Comparison of ENCODE assay signal across 18 cellular contexts in genomic region chr1:68516066-68516465, GRCh38. TPM values are rescaled to one million over a fixed set of nuclear protein-coding genes. Genes with fewer than 3 reads are reported as not detected.
DNase-seq lines count a peak whose midpoint lies in the region; ATAC-seq, FAIRE-seq and TF ChIP-seq lines count a peak whose summit lies in the region.
"Had no signal": no experiment of that assay in that cellular context is flagged by ENCODE, and none has a peak within 500 bp of the region (broad histone marks: within the 10 kb centered on the region; RNA-seq: fewer than 3 reads in every experiment).

No MANE protein-coding gene starts in this region.

- H3K27me3 Mint-ChIP-seq in MCF 10A (ENCODE audit: insufficient read depth, unreplicated experiment) = no peaks in the 10 kb centered on the region
- H3K27me3 Mint-ChIP-seq: CD4-positive, alpha-beta T cell had no signal

- CTCF ChIA-PET in MCF 10A (lab: Yijun Ruan, JAX) = no interaction called here

- DNase-seq in MCF 10A (ENCODE audit: unreplicated experiment) = peak; percentile 65
- DNase-seq in breast epithelium (ENCODE audit: low spot score in 2 of 2) = no peak
- peak; percentile 37 for DNase-seq in bronchial epithelial cell (ENCODE audit: low read depth)
- peak; percentile 12 for DNase-seq in fibroblast of the aortic adventitia (ENCODE audit: low read depth)
- DNase-seq in cerebellum (ENCODE audit: low spot score) = no peak
- DNase-seq in mucosa of descending colon = no peak
- DNase-seq: Caco-2; CD4-positive, alpha-beta T cell; DMS53; GOT3; NCI-H1105; NCI-H2081 treated with DMSO at 0.1 percent for 48 hours; NCI-H510A treated with DMSO at 0.1 percent for 48 hours had no signal

- H3K4me3 ChIP-seq in breast epithelium = no peak overlapping the region
- no peak overlapping the region for H3K4me3 ChIP-seq in bronchial epithelial cell (ENCODE audit: low read depth, low read length)
- H3K4me3 ChIP-seq in fibroblast of the aortic adventitia (ENCODE audit: low read depth, low read length) = no peak overlapping the region
- no peak overlapping the region for H3K4me3 ChIP-seq in mucosa of descending colon
- H3K4me3 ChIP-seq: K562, SJSA1 had no signal

- no peaks in the 10 kb centered on the region for H3K36me3 ChIP-seq in breast epithelium
- H3K36me3 ChIP-seq in bronchial epithelial cell (ENCODE audit: control insufficient read depth, insufficient read depth, low read length) = no peaks in the 10 kb centered on the region
- H3K36me3 ChIP-seq in mucosa of descending colon (ENCODE audit: low read depth) = no peaks in the 10 kb centered on the region
- H3K36me3 ChIP-seq: SJSA1 had no signal

- no peak for TF ChIP-seq POLR2A in breast epithelium (IDR thresholded peaks at IDR 0.05)

- H3K9me3 ChIP-seq in breast epithelium = no peaks in the 10 kb centered on the region
- H3K9me3 ChIP-seq in mucosa of descending colon = no peaks in the 10 kb centered on the region
- H3K9me3 ChIP-seq: Caco-2, SJSA1 had no signal

- POLR2A ChIA-PET in MCF 10A (lab: Yijun Ruan, JAX) = no interaction called here

- H3K4me3 Mint-ChIP-seq in MCF 10A (ENCODE audit: unreplicated experiment) = no peak overlapping the region
- H3K4me3 Mint-ChIP-seq: CD4-positive, alpha-beta T cell had no signal

- ATAC-seq in mucosa of descending colon (no peak), HG03469 (IDR thresholded peaks at IDR 0.05; ENCODE audit: unreplicated experiment) (no peak)
- no peak for ATAC-seq in activated CD4-positive, CD25-positive, alpha-beta regulatory T cell treated with anti-CD3 and anti-CD28 coated beads, Interleukin-2, amount 50 U/mL, for 24 hours
- ATAC-seq: HCT116, K562 had no signal

- TF ChIP-seq CTCF in MCF 10A (IDR thresholded peaks at IDR 0.05; ENCODE audit: unreplicated experiment) (no peak), breast epithelium (IDR thresholded peaks at IDR 0.05) (no peak), bronchial epithelial cell (IDR thresholded peaks at IDR 0.05; ENCODE audit: insufficient read depth, low read length, severe bottlenecking) (no peak), fibroblast of the aortic adventitia (IDR thresholded peaks at IDR 0.05; ENCODE audit: insufficient read depth, low read length) (no peak), mucosa of descending colon (IDR thresholded peaks at IDR 0.05) (no peak)

- no peak for FAIRE-seq in bronchial epithelial cell (lab: Jason Lieb, UNC)
- FAIRE-seq: K562 had no signal

- H3K36me3 Mint-ChIP-seq in MCF 10A (ENCODE audit: insufficient read depth, unreplicated experiment) = no peaks in the 10 kb centered on the region

- peaks cover 7% of the 10 kb centered on the region for H3K4me1 Mint-ChIP-seq in MCF 10A (ENCODE audit: insufficient read depth, unreplicated experiment)

- H3K4me1 ChIP-seq in breast epithelium (no peaks in the 10 kb centered on the region), mucosa of descending colon (ENCODE audit: low read depth) (no peaks in the 10 kb centered on the region)
- H3K4me1 ChIP-seq: Caco-2, SJSA1 had no signal

- H3K27ac Mint-ChIP-seq in MCF 10A (ENCODE audit: low read depth, unreplicated experiment) = no peak overlapping the region
- H3K27ac Mint-ChIP-seq: CD4-positive, alpha-beta T cell had no signal

- no TSS peak for BruUV-seq in MCF 10A (replicated peaks; lab: Mats Ljungman, UMichigan)

- H3K27me3 ChIP-seq in breast epithelium = no peaks in the 10 kb centered on the region
- no peaks in the 10 kb centered on the region for H3K27me3 ChIP-seq in bronchial epithelial cell (ENCODE audit: control insufficient read depth, insufficient read depth, low read length)
- H3K27me3 ChIP-seq: SJSA1 had no signal

- no peak overlapping the region for H3K27ac ChIP-seq in breast epithelium
- H3K27ac ChIP-seq: SJSA1 had no signal

- H3K9me3 Mint-ChIP-seq in MCF 10A (ENCODE audit: unreplicated experiment) = no peaks in the 10 kb centered on the region
- H3K9me3 Mint-ChIP-seq: CD4-positive, alpha-beta T cell had no signal

- intact Hi-C loops in MCF 10A (cut with micrococcal nuclease) = no loop called here
- intact Hi-C loops in breast epithelium (cut with DNase I; ENCODE audit: low total_unique reads) = loop anchor here (10.0 kb wide), 1 partner anchor 2001 kb away; no protein-coding TSS in a partner anchor
- intact Hi-C loops in mucosa of descending colon (cut with DNase I, micrococcal nuclease) = no loop called here

RNA-seq across cellular contexts. Expression of gene DEPDC1, which starts 19.2 kb away (rescaled TPM):
- total RNA-seq in MCF 10A (2022) = 17.9 and 26.8 TPM in 2 replicates
- 1 to 10 TPM in 2 of 3 donors, not detected in 1; 1.5 to 1.9 TPM for total RNA-seq in breast epithelium
- 0.26 and 0.38 TPM in 2 replicates for total RNA-seq in bronchial epithelial cell
- total RNA-seq in fibroblast of the aortic adventitia (ENCODE audit: low replicate concordance) = 1.6 and 36.1 TPM in 2 replicates
- 7.3 TPM for total RNA-seq in cerebellum
- total RNA-seq in mucosa of descending colon = 1 to 10 TPM; 1.9 to 9.2 (median 2.5) TPM
- total RNA-seq: CD4-positive, alpha-beta T cell had no signal

Comparison
In these comparisons a context has a peak if more than half of its experiments do, and no peak if none do; other contexts are left out.
1. DNase-seq: peak in MCF 10A (single experiment), bronchial epithelial cell (single experiment) and fibroblast of the aortic adventitia (single experiment); none in breast epithelium (0 of 2), cerebellum (single experiment) and mucosa of descending colon (0 of 3).